ENCODE assay signal across 2 cellular contexts in the genomic region with DNA sequence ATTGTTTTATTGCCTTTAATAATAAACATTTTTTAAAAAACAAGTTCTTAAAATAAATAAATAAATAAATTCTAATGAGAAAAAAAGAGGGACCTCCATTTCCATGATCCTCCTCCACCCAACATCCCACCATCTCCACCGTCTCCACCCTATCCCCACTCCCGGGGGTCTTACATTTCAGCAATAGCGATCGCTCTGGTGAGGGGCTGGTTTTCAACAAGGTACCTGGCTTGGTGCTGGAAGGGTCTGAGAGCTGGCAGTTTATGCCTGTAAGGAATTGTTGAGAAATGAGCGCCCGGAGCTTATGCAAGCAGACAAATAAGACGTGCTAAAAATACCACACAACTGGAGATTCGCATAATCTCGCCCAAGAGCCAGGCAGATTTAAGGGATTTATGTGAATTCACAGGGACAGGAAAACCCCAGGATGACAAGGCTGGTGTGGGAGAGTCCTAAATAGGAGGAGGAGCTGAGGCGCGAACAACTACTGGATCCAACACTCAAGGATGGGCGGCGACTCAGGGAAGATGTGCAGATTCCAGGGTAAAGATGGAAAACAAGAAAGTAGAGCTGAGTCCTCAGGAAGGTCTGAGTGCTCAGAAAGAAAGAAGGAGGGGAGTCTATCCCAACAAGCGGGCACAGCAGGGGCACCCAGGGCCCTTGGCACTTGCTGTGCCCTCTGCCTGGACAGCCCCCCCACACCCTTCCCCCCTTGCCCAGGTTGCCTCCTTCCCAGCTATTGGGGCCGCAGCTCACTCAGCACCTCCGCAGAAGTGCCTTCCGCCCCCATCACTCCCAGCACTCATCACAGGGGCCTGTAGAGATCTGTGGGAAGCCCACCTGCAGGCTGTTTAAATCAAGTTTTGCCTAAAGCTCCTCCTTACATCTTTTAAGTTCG.
TF ChIP-seq lines count a peak whose summit lies in the region.

No MANE protein-coding gene starts in this region.

TF ChIP-seq in GM23338, 12 proteins besides CTCF, POLR2A, EP300 and RAD21 (continued from another document and continues in another):
- TF ChIP-seq POLR2AphosphoS5 (IDR thresholded peaks at IDR 0.05; ENCODE audit: low read depth), result no peak
- TF ChIP-seq EZH2 (IDR thresholded peaks at IDR 0.05; ENCODE audit: low read depth, unreplicated experiment), result no peak
- TF ChIP-seq EZH2phosphoT487 (IDR thresholded peaks at IDR 0.05; ENCODE audit: unreplicated experiment), result no peak
- TF ChIP-seq, protein P1, sequence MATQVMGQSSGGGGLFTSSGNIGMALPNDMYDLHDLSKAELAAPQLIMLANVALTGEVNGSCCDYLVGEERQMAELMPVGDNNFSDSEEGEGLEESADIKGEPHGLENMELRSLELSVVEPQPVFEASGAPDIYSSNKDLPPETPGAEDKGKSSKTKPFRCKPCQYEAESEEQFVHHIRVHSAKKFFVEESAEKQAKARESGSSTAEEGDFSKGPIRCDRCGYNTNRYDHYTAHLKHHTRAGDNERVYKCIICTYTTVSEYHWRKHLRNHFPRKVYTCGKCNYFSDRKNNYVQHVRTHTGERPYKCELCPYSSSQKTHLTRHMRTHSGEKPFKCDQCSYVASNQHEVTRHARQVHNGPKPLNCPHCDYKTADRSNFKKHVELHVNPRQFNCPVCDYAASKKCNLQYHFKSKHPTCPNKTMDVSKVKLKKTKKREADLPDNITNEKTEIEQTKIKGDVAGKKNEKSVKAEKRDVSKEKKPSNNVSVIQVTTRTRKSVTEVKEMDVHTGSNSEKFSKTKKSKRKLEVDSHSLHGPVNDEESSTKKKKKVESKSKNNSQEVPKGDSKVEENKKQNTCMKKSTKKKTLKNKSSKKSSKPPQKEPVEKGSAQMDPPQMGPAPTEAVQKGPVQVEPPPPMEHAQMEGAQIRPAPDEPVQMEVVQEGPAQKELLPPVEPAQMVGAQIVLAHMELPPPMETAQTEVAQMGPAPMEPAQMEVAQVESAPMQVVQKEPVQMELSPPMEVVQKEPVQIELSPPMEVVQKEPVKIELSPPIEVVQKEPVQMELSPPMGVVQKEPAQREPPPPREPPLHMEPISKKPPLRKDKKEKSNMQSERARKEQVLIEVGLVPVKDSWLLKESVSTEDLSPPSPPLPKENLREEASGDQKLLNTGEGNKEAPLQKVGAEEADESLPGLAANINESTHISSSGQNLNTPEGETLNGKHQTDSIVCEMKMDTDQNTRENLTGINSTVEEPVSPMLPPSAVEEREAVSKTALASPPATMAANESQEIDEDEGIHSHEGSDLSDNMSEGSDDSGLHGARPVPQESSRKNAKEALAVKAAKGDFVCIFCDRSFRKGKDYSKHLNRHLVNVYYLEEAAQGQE (IDR thresholded peaks at IDR 0.05; ENCODE audit: unreplicated experiment), result no peak
- no peak for TF ChIP-seq ZNF331 (CRISPR knock-in tag; IDR thresholded peaks at IDR 0.05; ENCODE audit: low read depth)
- TF ChIP-seq, protein P2, sequence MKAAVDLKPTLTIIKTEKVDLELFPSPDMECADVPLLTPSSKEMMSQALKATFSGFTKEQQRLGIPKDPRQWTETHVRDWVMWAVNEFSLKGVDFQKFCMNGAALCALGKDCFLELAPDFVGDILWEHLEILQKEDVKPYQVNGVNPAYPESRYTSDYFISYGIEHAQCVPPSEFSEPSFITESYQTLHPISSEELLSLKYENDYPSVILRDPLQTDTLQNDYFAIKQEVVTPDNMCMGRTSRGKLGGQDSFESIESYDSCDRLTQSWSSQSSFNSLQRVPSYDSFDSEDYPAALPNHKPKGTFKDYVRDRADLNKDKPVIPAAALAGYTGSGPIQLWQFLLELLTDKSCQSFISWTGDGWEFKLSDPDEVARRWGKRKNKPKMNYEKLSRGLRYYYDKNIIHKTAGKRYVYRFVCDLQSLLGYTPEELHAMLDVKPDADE (IDR thresholded peaks at IDR 0.05), result no peak
- TF ChIP-seq CREB1 (CRISPR knock-in tag; IDR thresholded peaks at IDR 0.05; ENCODE audit: low read depth), result no peak
- TF ChIP-seq NANOG (IDR thresholded peaks at IDR 0.05; ENCODE audit: borderline replicate concordance), result no peak

TF ChIP-seq in SK-N-SH treated with all-trans-retinoic acid at 6 μM for 48 hours, 23 proteins besides CTCF, POLR2A, EP300 and RAD21 (continued from another document):
- TF ChIP-seq, protein P3, sequence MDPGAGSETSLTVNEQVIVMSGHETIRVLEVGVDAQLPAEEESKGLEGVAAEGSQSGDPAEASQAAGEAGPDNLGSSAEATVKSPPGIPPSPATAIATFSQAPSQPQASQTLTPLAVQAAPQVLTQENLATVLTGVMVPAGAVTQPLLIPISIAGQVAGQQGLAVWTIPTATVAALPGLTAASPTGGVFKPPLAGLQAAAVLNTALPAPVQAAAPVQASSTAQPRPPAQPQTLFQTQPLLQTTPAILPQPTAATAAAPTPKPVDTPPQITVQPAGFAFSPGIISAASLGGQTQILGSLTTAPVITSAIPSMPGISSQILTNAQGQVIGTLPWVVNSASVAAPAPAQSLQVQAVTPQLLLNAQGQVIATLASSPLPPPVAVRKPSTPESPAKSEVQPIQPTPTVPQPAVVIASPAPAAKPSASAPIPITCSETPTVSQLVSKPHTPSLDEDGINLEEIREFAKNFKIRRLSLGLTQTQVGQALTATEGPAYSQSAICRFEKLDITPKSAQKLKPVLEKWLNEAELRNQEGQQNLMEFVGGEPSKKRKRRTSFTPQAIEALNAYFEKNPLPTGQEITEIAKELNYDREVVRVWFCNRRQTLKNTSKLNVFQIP (CRISPR knock-in tag; IDR thresholded peaks at IDR 0.05; ENCODE audit: borderline replicate concordance, low read depth), result no peak
- TF ChIP-seq ZNF8 (CRISPR knock-in tag; IDR thresholded peaks at IDR 0.05) (no peak), BACH2 (CRISPR knock-in tag; IDR thresholded peaks at IDR 0.05; ENCODE audit: borderline replicate concordance) (no peak), ZC3H10 (CRISPR knock-in tag; IDR thresholded peaks at IDR 0.05) (no peak), RARB (CRISPR knock-in tag; IDR thresholded peaks at IDR 0.05) (no peak), ZFP30 (CRISPR knock-in tag; IDR thresholded peaks at IDR 0.05) (no peak), ARNTL (CRISPR knock-in tag; IDR thresholded peaks at IDR 0.05; ENCODE audit: borderline replicate concordance, low read depth) (no peak)
- TF ChIP-seq, protein P4, sequence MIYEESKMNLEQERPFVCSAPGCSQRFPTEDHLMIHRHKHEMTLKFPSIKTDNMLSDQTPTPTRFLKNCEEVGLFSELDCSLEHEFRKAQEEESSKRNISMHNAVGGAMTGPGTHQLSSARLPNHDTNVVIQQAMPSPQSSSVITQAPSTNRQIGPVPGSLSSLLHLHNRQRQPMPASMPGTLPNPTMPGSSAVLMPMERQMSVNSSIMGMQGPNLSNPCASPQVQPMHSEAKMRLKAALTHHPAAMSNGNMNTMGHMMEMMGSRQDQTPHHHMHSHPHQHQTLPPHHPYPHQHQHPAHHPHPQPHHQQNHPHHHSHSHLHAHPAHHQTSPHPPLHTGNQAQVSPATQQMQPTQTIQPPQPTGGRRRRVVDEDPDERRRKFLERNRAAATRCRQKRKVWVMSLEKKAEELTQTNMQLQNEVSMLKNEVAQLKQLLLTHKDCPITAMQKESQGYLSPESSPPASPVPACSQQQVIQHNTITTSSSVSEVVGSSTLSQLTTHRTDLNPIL (CRISPR knock-in tag; IDR thresholded peaks at IDR 0.05; ENCODE audit: low read depth), result no peak
